ENCODE assay signal across 9 cellular contexts in genomic region chr19:52351512-52351911, GRCh38.
DNase-seq lines count a peak whose midpoint lies in the region; ATAC-seq and TF ChIP-seq lines count a peak whose summit lies in the region.
"Had no signal": no experiment of that assay in that cellular context is flagged by ENCODE, and none has a peak within 500 bp of the region (broad histone marks: within the 10 kb centered on the region; RNA-seq: fewer than 3 reads in every experiment).

No MANE protein-coding gene starts in this region.

- H3K27ac ChIP-seq in WERI-Rb-1 = peak overlapping the region; percentile 39

- no peak for ATAC-seq in GM18502 (IDR thresholded peaks at IDR 0.05; ENCODE audit: poor library complexity, unreplicated experiment)

- TF ChIP-seq CTCF in GM12875 (IDR thresholded peaks at IDR 0.05; ENCODE audit: borderline replicate concordance, insufficient read depth, low read depth, low read length) (0 out of 2 replicates have a peak, but pooled peaks have one; percentile 7), WERI-Rb-1 (IDR thresholded peaks at IDR 0.05; ENCODE audit: low read depth, low read length) (peak; percentile 70)

- H3K4me3 ChIP-seq in GM12875 (ENCODE audit: low read depth, low read length) = no peak overlapping the region
- H3K4me3 ChIP-seq in WERI-Rb-1 (ENCODE audit: low read depth, low read length) = no peak overlapping the region

- peaks cover 85% of the 10 kb centered on the region for H3K36me3 ChIP-seq in WERI-Rb-1

- DNase-seq in COLO668 (lab: John Stamatoyannopoulos, UW; ENCODE audit: unreplicated experiment) (peak; percentile 12), WERI-Rb-1 (peak; percentile 66), T-helper 1 cell (no peak)
- no peak for DNase-seq in stimulated activated CD4-positive, alpha-beta T cell treated with anti-CD3 and anti-CD28 coated beads, Interleukin-2, amount 100 ng/mL, for 24 hours
- DNase-seq: activated naive CD4-positive, alpha-beta T cell treated with anti-CD3 and anti-CD28 coated beads, Interleukin-2, amount 50 U/mL, for 16 hours; NCI-H1930; stimulated activated naive CD4-positive, alpha-beta T cell had no signal

- no peaks in the 10 kb centered on the region for H3K9me3 ChIP-seq in WERI-Rb-1 (ENCODE audit: severe bottlenecking)

- H3K27me3 ChIP-seq in WERI-Rb-1 (ENCODE audit: insufficient read depth, low read depth, severe bottlenecking) = no peaks in the 10 kb centered on the region

Comparison
In these comparisons a context has a peak if more than half of its experiments do, and no peak if none do; other contexts are left out.
1. DNase-seq: peak in COLO668 (single experiment) and WERI-Rb-1 (single experiment); none in stimulated activated CD4-positive, alpha-beta T cell treated with anti-CD3 and anti-CD28 coated beads, Interleukin-2, amount 100 ng/mL, for 24 hours (0 of 2) and T-helper 1 cell (0 of 5).